1 cellular context compared by ENCODE assay signal in genomic region chr15:72873379-72874233, GRCh38.
A peak's percentile ranks its signal among the peaks of the same experiment; 100 is the strongest.
TF ChIP-seq lines count a peak whose summit lies in the region.

No MANE protein-coding gene starts in this region.

TF ChIP-seq in HEK293, 187 proteins besides CTCF, POLR2A, EP300 and RAD21 (continued from another document):
- no peak for TF ChIP-seq GLI4 (tag by site-specific recombination; IDR thresholded peaks at IDR 0.05)
- TF ChIP-seq ZIC2 (tag by site-specific recombination; IDR thresholded peaks at IDR 0.05): peak; percentile 93
- TF ChIP-seq ZNF391 (tag by site-specific recombination; IDR thresholded peaks at IDR 0.05; ENCODE audit: borderline replicate concordance, low read depth): no peak
